In the genomic region with DNA sequence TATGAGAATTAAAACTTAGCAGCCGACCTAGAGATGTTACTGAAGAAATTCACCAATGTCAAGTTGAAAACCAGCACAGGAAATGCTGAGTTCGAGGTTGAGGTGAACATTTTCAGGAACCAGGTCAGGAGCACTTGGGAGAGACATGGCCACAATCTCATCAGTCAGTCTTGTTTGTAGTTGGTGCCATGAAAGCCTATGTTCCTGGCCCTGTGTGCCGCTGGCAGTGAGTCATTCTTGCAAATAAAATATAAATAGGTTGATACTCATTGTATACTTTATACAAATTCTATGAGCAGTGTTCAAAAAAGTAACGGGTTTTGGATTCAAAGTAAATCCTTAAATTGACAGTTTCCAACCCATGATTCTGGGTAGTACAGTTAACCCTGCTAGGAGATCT, we compare ENCODE assay signal across 8 cellular contexts. TPM values are rescaled to one million over a fixed set of nuclear protein-coding genes. Genes with fewer than 3 reads are reported as not detected.
DNase-seq lines count a peak whose midpoint lies in the region; ATAC-seq and TF ChIP-seq lines count a peak whose summit lies in the region.

No MANE protein-coding gene starts in this region.

- 76% methylated on average over 4 of the region's 4 CpGs for WGBS in mammary epithelial cell (ENCODE audit: low coverage, missing lambda C conversion rate)

- no peaks in the 10 kb centered on the region for H4K20me1 ChIP-seq in mammary epithelial cell (ENCODE audit: insufficient read depth, low read length)

- TF ChIP-seq CTCF in Calu3 (IDR thresholded peaks at IDR 0.05; ENCODE audit: unreplicated experiment) (no peak), mammary epithelial cell (conservative IDR thresholded peaks at IDR 0.05 in 1 of 2, IDR thresholded peaks at IDR 0.05 in 1 of 2; ENCODE audit: extremely low read depth in 1 of 2, insufficient read depth in 1 of 2, low read depth in 1 of 2, low read length in 2 of 2) (no peak), nephron (IDR thresholded peaks at IDR 0.05; ENCODE audit: unreplicated experiment in 3 of 3) (no peak), Peyer's patch (IDR thresholded peaks at IDR 0.05) (no peak)

- no peak for TF ChIP-seq POLR2A in Peyer's patch (IDR thresholded peaks at IDR 0.05)

- CTCF ChIA-PET in Calu3 (lab: Charles Lee): no interaction called here
- CTCF ChIA-PET in mammary epithelial cell (lab: Charles Lee; ENCODE audit: low non-redundant PET): no interaction called here

- peak overlapping the region; percentile 86 for H3K9ac ChIP-seq in mammary epithelial cell (ENCODE audit: insufficient read depth, low read length)

- H3K4me3 Mint-ChIP-seq in Calu3 (ENCODE audit: low read depth, unreplicated experiment) (peak overlapping the region; percentile 83), nephron (peak overlapping the region; percentile 82 to 87 (median 86))

- H3K9me3 Mint-ChIP-seq in Calu3 (ENCODE audit: low read depth, unreplicated experiment) (no peaks in the 10 kb centered on the region), nephron (peaks cover 3% of the 10 kb centered on the region)

- H3K27ac ChIP-seq in mammary epithelial cell (ENCODE audit: insufficient read depth, low read depth, low read length) (no peak overlapping the region), Peyer's patch (peak overlapping the region in 2 of 4 donors; percentile 77 to 85)

- H3K27ac Mint-ChIP-seq in Calu3 (ENCODE audit: unreplicated experiment) (no peak overlapping the region), nephron (no peak overlapping the region)

- in situ Hi-C loops in mammary epithelial cell (cut with MboI; ENCODE audit: low sequenced_read_pairs in 2 of 2): loop anchor here in 1 of 2 donors (25.0 kb wide), 1 partner anchor 178 kb away; no protein-coding TSS in a partner anchor

- H3K27me3 ChIP-seq in mammary epithelial cell (ENCODE audit: insufficient read depth, low read length) (no peaks in the 10 kb centered on the region), Peyer's patch (no peaks in the 10 kb centered on the region)

- peak overlapping the region; percentile 83 for H3K4me2 ChIP-seq in mammary epithelial cell (ENCODE audit: insufficient read depth, low read depth, low read length)

- H3K36me3 ChIP-seq in mammary epithelial cell (ENCODE audit: insufficient read depth, low read length): no peaks in the 10 kb centered on the region
- H3K36me3 ChIP-seq in Peyer's patch: no peaks in the 10 kb centered on the region

- peaks cover 22% of the 10 kb centered on the region for H3K79me2 ChIP-seq in mammary epithelial cell (ENCODE audit: insufficient read depth, low read length)

- H2AFZ ChIP-seq in mammary epithelial cell (ENCODE audit: low read depth, low read length): no peak overlapping the region

- H3K4me3 ChIP-seq in mammary epithelial cell (replicated peaks in 1 of 3; ENCODE audit: insufficient read depth in 1 of 3, low read depth in 2 of 3, low read length in 3 of 3) (peak overlapping the region in 1 of 3 experiments; percentile 93), Peyer's patch (no peak overlapping the region)

- H3K9me3 ChIP-seq in mammary epithelial cell (replicated peaks; ENCODE audit: insufficient read depth, low read length) (no peaks in the 10 kb centered on the region), Peyer's patch (no peaks in the 10 kb centered on the region)

- H3K27me3 Mint-ChIP-seq in Calu3 (ENCODE audit: unreplicated experiment) (no peaks in the 10 kb centered on the region), nephron (ENCODE audit: low read depth) (no peaks in the 10 kb centered on the region)

- no TSS peak for BruUV-seq in Calu3 (replicated peaks; lab: Mats Ljungman, UMichigan)
- no TSS peak for BruUV-seq in mammary epithelial cell (replicated peaks; lab: Mats Ljungman, UMichigan)

- ATAC-seq in GM21515 (IDR thresholded peaks at IDR 0.05; ENCODE audit: unreplicated experiment): no peak

- H3K4me1 ChIP-seq in mammary epithelial cell (ENCODE audit: insufficient read depth, low read length): peaks cover 21% of the 10 kb centered on the region
- peaks cover 0 to 18% (median 0%) of the 10 kb centered on the region in 4 donors for H3K4me1 ChIP-seq in Peyer's patch

- H3K4me1 Mint-ChIP-seq in Calu3 (ENCODE audit: low read depth, unreplicated experiment) (peaks cover 11% of the 10 kb centered on the region), nephron (peaks cover 35% of the 10 kb centered on the region)

- intact Hi-C loops in Calu3 (cut with micrococcal nuclease; ENCODE audit: unreplicated experiment) (loop anchor here (10.0 kb wide), 1 partner anchor 191 kb away; no protein-coding TSS in a partner anchor), mammary epithelial cell (cut with micrococcal nuclease) (loop anchor here (10.0 kb wide), 4 partner anchors 221 to 491 kb away; partner anchors contain the start of genes BMF and BUB1B)

- peaks cover 16% of the 10 kb centered on the region for H3K36me3 Mint-ChIP-seq in Calu3 (ENCODE audit: insufficient read depth, unreplicated experiment)
- H3K36me3 Mint-ChIP-seq in nephron (ENCODE audit: low read depth): no peaks in the 10 kb centered on the region

- no peak for DNase-seq in Calu3
- DNase-seq in LHCN-M2 (ENCODE audit: low read depth): peak; percentile 42
- no peak for DNase-seq in mammary epithelial cell
- DNase-seq in effector CD4-positive, alpha-beta T cell: no peak
- no peak for DNase-seq in NCI-H345 treated with DMSO at 0.1 percent for 48 hours (lab: John Stamatoyannopoulos, UW; ENCODE audit: unreplicated experiment)
- no peak for DNase-seq in Peyer's patch

- dilution Hi-C loops in mammary epithelial cell (cut with HindIII; ENCODE audit: low sequenced_read_pairs): loop anchor here (25.0 kb wide), 1 partner anchor 403 kb away; no protein-coding TSS in a partner anchor

RNA-seq across cellular contexts. Expression of gene FSIP1, which starts 1.5 kb away (rescaled TPM):
- total RNA-seq in Calu3 (2022): 0.27 and 0.28 TPM in 2 replicates
- total RNA-seq in LHCN-M2 (2014; rRNA removed): 0.38 and 1.1 TPM in 2 replicates
- polyA plus RNA-seq in LHCN-M2 (2012): 1.5 TPM
- 1 to 10 TPM; 3.6 to 3.8 TPM for total RNA-seq in mammary epithelial cell
- 1.2 TPM for polyA plus RNA-seq in mammary epithelial cell
- polyA minus RNA-seq in mammary epithelial cell: not detected
- not detected for total RNA-seq in Peyer's patch
